In the genomic region with DNA sequence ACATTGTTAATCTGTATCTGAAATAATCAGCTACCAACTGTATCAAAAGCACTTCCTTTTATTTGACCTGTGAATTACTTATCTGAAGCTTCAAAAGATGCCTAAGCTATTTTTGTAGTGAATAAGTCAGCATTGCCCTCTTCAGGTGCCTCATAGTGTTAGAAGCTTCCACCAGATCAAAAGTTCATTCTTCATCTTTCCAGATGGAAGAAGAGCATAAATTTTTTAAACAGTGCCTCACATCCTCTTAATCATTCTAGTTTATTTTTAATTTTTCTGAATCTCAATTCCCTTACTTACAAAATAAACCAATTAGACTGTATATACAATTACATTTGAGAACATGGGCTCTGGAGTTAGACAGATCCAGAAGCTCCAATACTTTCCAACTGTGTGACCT, we compare ENCODE assay signal across 11 cellular contexts.
DNase-seq lines count a peak whose midpoint lies in the region; ATAC-seq and TF ChIP-seq lines count a peak whose summit lies in the region.
"Had no signal": no experiment of that assay in that cellular context is flagged by ENCODE, and none has a peak within 500 bp of the region (broad histone marks: within the 10 kb centered on the region; RNA-seq: fewer than 3 reads in every experiment).

No MANE protein-coding gene starts in this region.

- H3K9me3 Mint-ChIP-seq in CD8-positive, alpha-beta T cell = peaks cover 10% of the 10 kb centered on the region
- H3K9me3 Mint-ChIP-seq in GM23338 = peaks cover 19% of the 10 kb centered on the region
- no peaks in the 10 kb centered on the region for H3K9me3 Mint-ChIP-seq in activated CD4-positive, alpha-beta memory T cell treated with anti-CD3 and anti-CD28 coated beads, Interleukin-2, amount 10 ng/mL, durations not matched to agents 7 days and 5 days

- POLR2A ChIA-PET in CD8-positive, alpha-beta T cell (lab: Charles Lee) = interaction anchor here (0.6 to 1.5 kb wide), 2 partner anchors 18 to 40 kb away, joined by 3 to 4 read pairs; no protein-coding TSS in a partner anchor
- POLR2A ChIA-PET in activated CD4-positive, alpha-beta memory T cell treated with anti-CD3 and anti-CD28 coated beads, Interleukin-2, amount 10 ng/mL, durations not matched to agents 7 days and 5 days (lab: Charles Lee) = interaction anchor here (0.5 to 4.5 kb wide), 15 partner anchors 16 to 215 kb away, joined by 3 to 41 read pairs (median 5); a partner anchor contains a TSS

- no peak overlapping the region for H2AFZ ChIP-seq in GM23338

- H3K27me3 ChIP-seq in CD8-positive, alpha-beta T cell (ENCODE audit: insufficient read depth, low read length) = no peaks in the 10 kb centered on the region
- H3K27me3 ChIP-seq in GM23338 (ENCODE audit: insufficient read depth) = no peaks in the 10 kb centered on the region
- no peaks in the 10 kb centered on the region for H3K27me3 ChIP-seq in left lung
- H3K27me3 ChIP-seq: sigmoid colon had no signal

- no peaks in the 10 kb centered on the region for H3K9me2 ChIP-seq in GM23338 (ENCODE audit: insufficient read depth)

- no peak for ATAC-seq in CD8-positive, alpha-beta T cell
- ATAC-seq in GM23338 (no peak), left lung (peak; percentile 61), GM19452 (IDR thresholded peaks at IDR 0.05; ENCODE audit: unreplicated experiment) (no peak), GM18519 (IDR thresholded peaks at IDR 0.05; ENCODE audit: low FRiP score, unreplicated experiment) (no peak), GM21515 (IDR thresholded peaks at IDR 0.05; ENCODE audit: unreplicated experiment) (no peak)

- peaks cover 25% of the 10 kb centered on the region; the same call in 1 of the 2 replicates for H3K79me2 ChIP-seq in GM23338 (replicated peaks; ENCODE audit: insufficient read depth)

- H3K36me3 ChIP-seq in CD8-positive, alpha-beta T cell (ENCODE audit: insufficient read depth, low read length) = no peaks in the 10 kb centered on the region
- H3K36me3 ChIP-seq in GM23338 (ENCODE audit: insufficient read depth) = 0 out of 2 replicates have a peak, but pooled peaks cover 3% of the 10 kb centered on the region
- H3K36me3 ChIP-seq in left lung = no peaks in the 10 kb centered on the region
- H3K36me3 ChIP-seq: sigmoid colon had no signal

- H3K4me2 ChIP-seq in GM23338 = no peak overlapping the region

- H3K4me3 Mint-ChIP-seq in CD8-positive, alpha-beta T cell = peak overlapping the region; percentile 62
- no peak overlapping the region for H3K4me3 Mint-ChIP-seq in GM23338
- H3K4me3 Mint-ChIP-seq in activated CD4-positive, alpha-beta memory T cell treated with anti-CD3 and anti-CD28 coated beads, Interleukin-2, amount 10 ng/mL, durations not matched to agents 7 days and 5 days = peak overlapping the region; percentile 67

- CTCF ChIA-PET in CD8-positive, alpha-beta T cell (lab: Charles Lee) = interaction anchor here (1.0 to 1.5 kb wide), 3 partner anchors 53 to 270 kb away, joined by 3 to 4 read pairs (median 3); no protein-coding TSS in a partner anchor
- CTCF ChIA-PET in activated CD4-positive, alpha-beta memory T cell treated with anti-CD3 and anti-CD28 coated beads, Interleukin-2, amount 10 ng/mL, durations not matched to agents 7 days and 5 days (lab: Charles Lee) = interaction anchor here (0.6 to 5.3 kb wide), 14 partner anchors 19 to 272 kb away, joined by 3 to 32 read pairs (median 4); a partner anchor contains a TSS

- no peaks in the 10 kb centered on the region for H3F3A ChIP-seq in GM23338 (replicated peaks; ENCODE audit: low read depth)

- peaks cover 10% of the 10 kb centered on the region for H3K4me1 ChIP-seq in CD8-positive, alpha-beta T cell (ENCODE audit: insufficient read depth, low read length)
- peaks cover 15% of the 10 kb centered on the region for H3K4me1 ChIP-seq in GM23338 (ENCODE audit: insufficient read depth)
- peaks cover 0 to 35% of the 10 kb centered on the region in 2 donors for H3K4me1 ChIP-seq in left lung

- H3K27ac Mint-ChIP-seq in CD8-positive, alpha-beta T cell = peak overlapping the region; percentile 91
- H3K27ac Mint-ChIP-seq in GM23338 = no peak overlapping the region
- H3K27ac Mint-ChIP-seq in activated CD4-positive, alpha-beta memory T cell treated with anti-CD3 and anti-CD28 coated beads, Interleukin-2, amount 10 ng/mL, durations not matched to agents 7 days and 5 days = peak overlapping the region; percentile 94

- H3K9me3 ChIP-seq in CD8-positive, alpha-beta T cell (ENCODE audit: low read length) = no peaks in the 10 kb centered on the region
- peaks cover 0 to 8% of the 10 kb centered on the region in 2 donors for H3K9me3 ChIP-seq in left lung
- H3K9me3 ChIP-seq: sigmoid colon had no signal

- no peak overlapping the region for H3K27ac ChIP-seq in CD8-positive, alpha-beta T cell (ENCODE audit: low read depth, low read length)
- H3K27ac ChIP-seq in GM23338 (ENCODE audit: low read depth) (no peak overlapping the region), left lung (no peak overlapping the region)
- H3K27ac ChIP-seq: sigmoid colon had no signal

- intact Hi-C loops in CD8-positive, alpha-beta T cell (cut with DNase I, micrococcal nuclease) = loop anchor here in 1 of 2 experiments (1.0 to 10.0 kb wide), 4 partner anchors 17 to 207 kb away; a partner anchor contains a TSS
- intact Hi-C loops in left lung (cut with DNase I) = no loop called here

- H3K36me3 Mint-ChIP-seq in CD8-positive, alpha-beta T cell = peaks cover 13% of the 10 kb centered on the region
- H3K36me3 Mint-ChIP-seq in GM23338 (ENCODE audit: low read depth) = peaks cover 21% of the 10 kb centered on the region
- peaks cover 19% of the 10 kb centered on the region for H3K36me3 Mint-ChIP-seq in activated CD4-positive, alpha-beta memory T cell treated with anti-CD3 and anti-CD28 coated beads, Interleukin-2, amount 10 ng/mL, durations not matched to agents 7 days and 5 days (ENCODE audit: low read depth)

- DNase-seq in CD8-positive, alpha-beta T cell = no peak
- DNase-seq in GM23338 (ENCODE audit: low spot score) (no peak), left lung (no peak)
- DNase-seq in activated CD4-positive, alpha-beta memory T cell treated with anti-CD3 and anti-CD28 coated beads, Interleukin-2, amount 10 ng/mL, durations not matched to agents 7 days and 5 days = no peak
- no peak for DNase-seq in NK-92 treated with Interleukin-12 subunit alpha and Interleukin-12 subunit beta, amount 100 ng/mL, for 24 hours (lab: John Stamatoyannopoulos, UW)
- DNase-seq: amygdala, KG1, sigmoid colon had no signal

- peak; percentile 12 for TF ChIP-seq CTCF in CD8-positive, alpha-beta T cell (IDR thresholded peaks at IDR 0.05)
- TF ChIP-seq CTCF in GM23338 (conservative IDR thresholded peaks at IDR 0.05; ENCODE audit: low read depth in 2 of 2) (peak; percentile 14 to 33; a peak in 3 of 4 replicates), left lung (IDR thresholded peaks at IDR 0.05) (no peak)

- H3K4me3 ChIP-seq in CD8-positive, alpha-beta T cell (ENCODE audit: low read depth, low read length) = no peak overlapping the region
- no peak overlapping the region for H3K4me3 ChIP-seq in GM23338
- no peak overlapping the region for H3K4me3 ChIP-seq in left lung
- H3K4me3 ChIP-seq: sigmoid colon had no signal

- peaks cover 35% of the 10 kb centered on the region for H3K4me1 Mint-ChIP-seq in CD8-positive, alpha-beta T cell (ENCODE audit: low read depth)
- peaks cover 16% of the 10 kb centered on the region for H3K4me1 Mint-ChIP-seq in GM23338
- H3K4me1 Mint-ChIP-seq in activated CD4-positive, alpha-beta memory T cell treated with anti-CD3 and anti-CD28 coated beads, Interleukin-2, amount 10 ng/mL, durations not matched to agents 7 days and 5 days = peaks cover 48% of the 10 kb centered on the region

- H4K20me1 ChIP-seq in GM23338 (replicated peaks; ENCODE audit: insufficient read depth) = no peaks in the 10 kb centered on the region

- H3K27me3 Mint-ChIP-seq in CD8-positive, alpha-beta T cell (ENCODE audit: low read depth) = no peaks in the 10 kb centered on the region
- peaks cover 2% of the 10 kb centered on the region for H3K27me3 Mint-ChIP-seq in GM23338 (ENCODE audit: insufficient read depth, low read depth, poor library complexity)
- no peaks in the 10 kb centered on the region for H3K27me3 Mint-ChIP-seq in activated CD4-positive, alpha-beta memory T cell treated with anti-CD3 and anti-CD28 coated beads, Interleukin-2, amount 10 ng/mL, durations not matched to agents 7 days and 5 days

TF ChIP-seq in GM23338, 12 proteins besides CTCF, POLR2A, EP300 and RAD21 (continues in another document):
- TF ChIP-seq EZH2phosphoT487 (IDR thresholded peaks at IDR 0.05; ENCODE audit: unreplicated experiment) (no peak), CREB1 (CRISPR knock-in tag; IDR thresholded peaks at IDR 0.05; ENCODE audit: low read depth) (no peak), POLR2AphosphoS5 (IDR thresholded peaks at IDR 0.05; ENCODE audit: low read depth) (no peak), EZH2 (IDR thresholded peaks at IDR 0.05; ENCODE audit: low read depth, unreplicated experiment) (no peak), STAT1 (IDR thresholded peaks at IDR 0.05; ENCODE audit: unreplicated experiment) (no peak), JUNB (IDR thresholded peaks at IDR 0.05; ENCODE audit: unreplicated experiment) (no peak)
- TF ChIP-seq, protein P1, sequence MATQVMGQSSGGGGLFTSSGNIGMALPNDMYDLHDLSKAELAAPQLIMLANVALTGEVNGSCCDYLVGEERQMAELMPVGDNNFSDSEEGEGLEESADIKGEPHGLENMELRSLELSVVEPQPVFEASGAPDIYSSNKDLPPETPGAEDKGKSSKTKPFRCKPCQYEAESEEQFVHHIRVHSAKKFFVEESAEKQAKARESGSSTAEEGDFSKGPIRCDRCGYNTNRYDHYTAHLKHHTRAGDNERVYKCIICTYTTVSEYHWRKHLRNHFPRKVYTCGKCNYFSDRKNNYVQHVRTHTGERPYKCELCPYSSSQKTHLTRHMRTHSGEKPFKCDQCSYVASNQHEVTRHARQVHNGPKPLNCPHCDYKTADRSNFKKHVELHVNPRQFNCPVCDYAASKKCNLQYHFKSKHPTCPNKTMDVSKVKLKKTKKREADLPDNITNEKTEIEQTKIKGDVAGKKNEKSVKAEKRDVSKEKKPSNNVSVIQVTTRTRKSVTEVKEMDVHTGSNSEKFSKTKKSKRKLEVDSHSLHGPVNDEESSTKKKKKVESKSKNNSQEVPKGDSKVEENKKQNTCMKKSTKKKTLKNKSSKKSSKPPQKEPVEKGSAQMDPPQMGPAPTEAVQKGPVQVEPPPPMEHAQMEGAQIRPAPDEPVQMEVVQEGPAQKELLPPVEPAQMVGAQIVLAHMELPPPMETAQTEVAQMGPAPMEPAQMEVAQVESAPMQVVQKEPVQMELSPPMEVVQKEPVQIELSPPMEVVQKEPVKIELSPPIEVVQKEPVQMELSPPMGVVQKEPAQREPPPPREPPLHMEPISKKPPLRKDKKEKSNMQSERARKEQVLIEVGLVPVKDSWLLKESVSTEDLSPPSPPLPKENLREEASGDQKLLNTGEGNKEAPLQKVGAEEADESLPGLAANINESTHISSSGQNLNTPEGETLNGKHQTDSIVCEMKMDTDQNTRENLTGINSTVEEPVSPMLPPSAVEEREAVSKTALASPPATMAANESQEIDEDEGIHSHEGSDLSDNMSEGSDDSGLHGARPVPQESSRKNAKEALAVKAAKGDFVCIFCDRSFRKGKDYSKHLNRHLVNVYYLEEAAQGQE (IDR thresholded peaks at IDR 0.05; ENCODE audit: unreplicated experiment) = no peak

Comparison
In these comparisons a context has a peak if more than half of its experiments do, and no peak if none do; other contexts are left out.
1. CTCF ChIP-seq: peak in CD8-positive, alpha-beta T cell (single experiment) and GM23338 (2 of 2); none in left lung (0 of 2).